15 cellular contexts compared by ENCODE assay signal in genomic region chr12:179131-179884, GRCh38. TPM values are rescaled to one million over a fixed set of nuclear protein-coding genes. Genes with fewer than 3 reads are reported as not detected.
DNase-seq lines count a peak whose midpoint lies in the region; ATAC-seq and TF ChIP-seq lines count a peak whose summit lies in the region.
"Had no signal": no experiment of that assay in that cellular context is flagged by ENCODE, and none has a peak within 500 bp of the region (broad histone marks: within the 10 kb centered on the region; RNA-seq: fewer than 3 reads in every experiment).

No MANE protein-coding gene starts in this region.

- H3K9ac ChIP-seq in liver (ENCODE audit: low read depth in 1 of 2, low read length in 2 of 2), result no peak overlapping the region

- H3K36me3 Mint-ChIP-seq in brain (no peaks in the 10 kb centered on the region), mesothelial cell of epicardium (no peaks in the 10 kb centered on the region)
- H3K36me3 Mint-ChIP-seq in activated naive CD4-positive, alpha-beta T cell treated with anti-CD3 and anti-CD28 coated beads for 36 hours (ENCODE audit: low read depth), result no peaks in the 10 kb centered on the region

- H3K4me1 Mint-ChIP-seq in brain, result peaks cover 45% of the 10 kb centered on the region
- H3K4me1 Mint-ChIP-seq in mesothelial cell of epicardium, result peaks cover 16% of the 10 kb centered on the region
- no peaks in the 10 kb centered on the region for H3K4me1 Mint-ChIP-seq in activated naive CD4-positive, alpha-beta T cell treated with anti-CD3 and anti-CD28 coated beads for 36 hours (ENCODE audit: low read depth)

- no peak overlapping the region for H3K4me3 Mint-ChIP-seq in brain
- H3K4me3 Mint-ChIP-seq in mesothelial cell of epicardium, result no peak overlapping the region
- H3K4me3 Mint-ChIP-seq in activated naive CD4-positive, alpha-beta T cell treated with anti-CD3 and anti-CD28 coated beads for 36 hours, result no peak overlapping the region
- H3K4me3 Mint-ChIP-seq: activated naive CD8-positive, alpha-beta T cell treated with anti-CD3 and anti-CD28 coated beads, Interleukin-2, amount 50 U/mL, for 24 hours had no signal

- intact Hi-C loops in activated naive CD4-positive, alpha-beta T cell treated with anti-CD3 and anti-CD28 coated beads for 36 hours (cut with micrococcal nuclease), result no loop called here

- 76% methylated on average over 11 of the region's 11 CpGs for WGBS in liver

- CTCF ChIA-PET in activated naive CD4-positive, alpha-beta T cell treated with anti-CD3 and anti-CD28 coated beads for 36 hours (lab: Charles Lee), result no interaction called here

- peak overlapping the region in 3 of 5 experiments; percentile 56 to 86 (median 65) for H3K27ac Mint-ChIP-seq in brain
- no peak overlapping the region for H3K27ac Mint-ChIP-seq in mesothelial cell of epicardium
- no peak overlapping the region for H3K27ac Mint-ChIP-seq in activated naive CD4-positive, alpha-beta T cell treated with anti-CD3 and anti-CD28 coated beads for 36 hours
- H3K27ac Mint-ChIP-seq: activated naive CD8-positive, alpha-beta T cell treated with anti-CD3 and anti-CD28 coated beads, Interleukin-2, amount 50 U/mL, for 24 hours had no signal

- no peak for TF ChIP-seq CTCF in brain (conservative IDR thresholded peaks at IDR 0.05)
- no peak for TF ChIP-seq CTCF in liver (IDR thresholded peaks at IDR 0.05; ENCODE audit: low read depth, low read length, missing input control)
- no peak for TF ChIP-seq CTCF in mesothelial cell of epicardium (IDR thresholded peaks at IDR 0.05; ENCODE audit: unreplicated experiment)

- H3K4me1 ChIP-seq in liver (ENCODE audit: control insufficient read depth in 4 of 4, insufficient read depth in 4 of 4, low read length in 3 of 4), result peaks cover 6 to 26% (median 14%) of the 10 kb centered on the region in 4 donors

- DNase-seq in DMS79 (lab: John Stamatoyannopoulos, UW) (peak; percentile 54), NCI-H146 (lab: John Stamatoyannopoulos, UW) (peak; percentile 82), mesothelial cell of epicardium (ENCODE audit: low spot score in 2 of 2, unreplicated experiment in 2 of 2) (no peak)
- no peak for DNase-seq in activated naive CD4-positive, alpha-beta T cell treated with anti-CD3 and anti-CD28 coated beads for 36 hours
- no peak for DNase-seq in effector CD8-positive, alpha-beta T cell (lab: John Stamatoyannopoulos, UW)
- DNase-seq: activated CD4-positive, alpha-beta T cell treated with anti-CD3 and anti-CD28 coated beads for 1 hour; activated naive CD8-positive, alpha-beta T cell treated with anti-CD3 and anti-CD28 coated beads, Interleukin-2, amount 50 U/mL, for 24 hours; activated T-cell treated with anti-CD3 and anti-CD28 coated beads for 4 hours; NCI-H1105; sigmoid colon had no signal

- H3K9me3 Mint-ChIP-seq in brain, result peaks cover 0 to 2% (median 0%) of the 10 kb centered on the region in 5 experiments
- no peaks in the 10 kb centered on the region for H3K9me3 Mint-ChIP-seq in mesothelial cell of epicardium
- no peaks in the 10 kb centered on the region for H3K9me3 Mint-ChIP-seq in activated naive CD4-positive, alpha-beta T cell treated with anti-CD3 and anti-CD28 coated beads for 36 hours
- H3K9me3 Mint-ChIP-seq: activated naive CD8-positive, alpha-beta T cell treated with anti-CD3 and anti-CD28 coated beads, Interleukin-2, amount 50 U/mL, for 24 hours had no signal

- ATAC-seq in GM21367 (IDR thresholded peaks at IDR 0.05; ENCODE audit: unreplicated experiment), result no peak
- ATAC-seq: activated naive CD8-positive, alpha-beta T cell treated with anti-CD3 and anti-CD28 coated beads, Interleukin-2, amount 50 U/mL, for 24 hours had no signal

- no peaks in the 10 kb centered on the region for H3K36me3 ChIP-seq in liver (ENCODE audit: control insufficient read depth in 4 of 4, insufficient read depth in 3 of 4, low read depth in 1 of 4, low read length in 3 of 4)
- H3K36me3 ChIP-seq: sigmoid colon had no signal

- no peak for TF ChIP-seq RAD21 in liver (IDR thresholded peaks at IDR 0.05)

- no peaks in the 10 kb centered on the region for H3K27me3 ChIP-seq in liver (ENCODE audit: control insufficient read depth in 4 of 4, insufficient read depth in 4 of 4, low read length in 3 of 4)

- H3K27ac ChIP-seq in liver (ENCODE audit: low read depth in 1 of 2, low read length in 2 of 2), result no peak overlapping the region

- H3K27me3 Mint-ChIP-seq in brain (peaks cover 4% of the 10 kb centered on the region), mesothelial cell of epicardium (ENCODE audit: low read depth) (peaks cover 2% of the 10 kb centered on the region)
- peaks cover 4% of the 10 kb centered on the region for H3K27me3 Mint-ChIP-seq in activated naive CD4-positive, alpha-beta T cell treated with anti-CD3 and anti-CD28 coated beads for 36 hours (ENCODE audit: low read depth)

- H3K4me3 ChIP-seq in liver (ENCODE audit: low read depth in 1 of 3, low read length in 3 of 3), result no peak overlapping the region
- H3K4me3 ChIP-seq: sigmoid colon had no signal

- H3K9me3 ChIP-seq in liver (ENCODE audit: control insufficient read depth in 4 of 4, low read length in 3 of 4), result no peaks in the 10 kb centered on the region
- H3K9me3 ChIP-seq: sigmoid colon had no signal

TF ChIP-seq in liver, 16 proteins besides CTCF, POLR2A, EP300 and RAD21:
- TF ChIP-seq RXRA (IDR thresholded peaks at IDR 0.05) (peak in 1 of 2 donors; percentile 9), FOXA2 (IDR thresholded peaks at IDR 0.05) (no peak), NR2F2 (IDR thresholded peaks at IDR 0.05) (peak; percentile 95), REST (IDR thresholded peaks at IDR 0.05) (peak; percentile 93), YY1 (IDR thresholded peaks at IDR 0.05) (no peak), TAF1 (conservative IDR thresholded peaks at IDR 0.05) (no peak), HNF4G (IDR thresholded peaks at IDR 0.05) (no peak), ZBTB33 (IDR thresholded peaks at IDR 0.05) (no peak), ATF3 (IDR thresholded peaks at IDR 0.05) (no peak), JUND (IDR thresholded peaks at IDR 0.05) (no peak), SP1 (IDR thresholded peaks at IDR 0.05) (peak; percentile 13), EGR1 (IDR thresholded peaks at IDR 0.05; ENCODE audit: low read depth in 2 of 2) (no peak), FOXA1 (IDR thresholded peaks at IDR 0.05) (no peak), HNF4A (conservative IDR thresholded peaks at IDR 0.05) (no peak), GABPA (IDR thresholded peaks at IDR 0.05 in 1 of 2, conservative IDR thresholded peaks at IDR 0.05 in 1 of 2) (no peak)

RNA-seq across cellular contexts. Expression of gene SLC6A12, which starts 34.6 kb away (rescaled TPM):
- polyA plus RNA-seq in brain (ENCODE audit: insufficient read depth, low read depth, low replicate concordance) (16.6 TPM), liver (10 to 100 TPM; 18.2 to 19.3 TPM)
- total RNA-seq in liver (10 to 100 TPM; 27.1 to 30.3 TPM), mesothelial cell of epicardium (0.29 TPM in 2 of 3 replicates, not detected in the other)
- under 1 TPM in 1 of 2 experiments, not detected in 1; 0.21 TPM for total RNA-seq in activated naive CD4-positive, alpha-beta T cell treated with anti-CD3 and anti-CD28 coated beads for 36 hours
- total RNA-seq: fibroblast of villous mesenchyme had no signal
- polyA plus RNA-seq: BJ had no signal

Comparison
In these comparisons a context has a peak if more than half of its experiments do, and no peak if none do; other contexts are left out.
1. DNase-seq: peak in DMS79 (single experiment) and NCI-H146 (single experiment); none in mesothelial cell of epicardium (0 of 2), activated naive CD4-positive, alpha-beta T cell treated with anti-CD3 and anti-CD28 coated beads for 36 hours (single experiment) and effector CD8-positive, alpha-beta T cell (single experiment).
2. H3K27ac Mint-ChIP-seq: peak in brain (3 of 5); none in mesothelial cell of epicardium (single experiment) and activated naive CD4-positive, alpha-beta T cell treated with anti-CD3 and anti-CD28 coated beads for 36 hours (single experiment).
3. RNA of gene SLC6A12, which starts 34.6 kb away (total RNA-seq): 27.1 to 30.3 TPM in liver; 0.29 TPM in mesothelial cell of epicardium and 0.21 TPM in activated naive CD4-positive, alpha-beta T cell treated with anti-CD3 and anti-CD28 coated beads for 36 hours; every median in the first group is over 10 times any median in the second.